26 cellular contexts compared by ENCODE assay signal in the genomic region with DNA sequence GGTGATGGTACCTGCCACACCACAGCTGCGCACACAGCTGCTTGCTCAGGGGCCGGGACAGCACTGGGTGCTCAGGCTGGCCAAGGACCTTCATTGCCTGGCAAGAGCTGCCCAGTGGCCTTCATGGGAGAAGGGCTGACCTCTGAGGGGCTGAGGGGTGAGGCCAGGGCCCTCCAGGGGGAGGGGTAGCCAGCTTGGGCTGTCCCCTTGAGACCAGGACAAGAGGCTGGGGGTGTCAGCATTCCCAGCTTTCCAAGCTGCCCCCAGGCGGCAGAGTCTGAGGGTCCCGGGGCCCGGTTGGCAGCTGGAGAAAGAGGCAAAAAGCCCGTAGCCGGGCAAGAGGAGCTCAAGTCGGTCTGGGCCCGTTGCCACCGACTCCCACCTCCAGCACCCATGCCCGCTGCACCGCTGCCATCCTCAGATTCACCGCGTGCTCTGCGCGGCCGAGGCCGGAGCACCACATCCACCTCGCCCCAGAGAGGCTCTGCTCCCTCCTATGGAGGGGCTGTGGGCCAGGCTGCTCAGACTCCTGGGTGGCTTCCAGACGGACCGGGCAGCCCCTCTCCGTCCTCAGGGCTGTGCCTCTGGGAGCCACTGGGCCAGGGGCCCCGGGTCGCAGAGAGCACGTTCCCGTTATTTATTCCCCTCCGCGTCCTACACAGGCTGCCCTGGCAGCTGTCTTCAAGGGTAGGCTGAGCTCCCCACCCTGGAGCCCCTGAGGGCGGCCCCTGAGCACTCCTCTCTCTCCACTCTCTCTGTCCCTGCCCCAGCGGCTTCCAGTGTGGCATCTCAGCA. TPM values are rescaled to one million over a fixed set of nuclear protein-coding genes. Genes with fewer than 3 reads are reported as not detected.
A peak's percentile ranks its signal among the peaks of the same experiment; 100 is the strongest.
DNase-seq lines count a peak whose midpoint lies in the region; ATAC-seq and TF ChIP-seq lines count a peak whose summit lies in the region.
"Had no signal": no experiment of that assay in that cellular context is flagged by ENCODE, and none has a peak within 500 bp of the region (broad histone marks: within the 10 kb centered on the region; RNA-seq: fewer than 3 reads in every experiment).

No MANE protein-coding gene starts in this region.

- WGBS in IMR-90 (ENCODE audit: extremely low coverage in 2 of 2, insufficient read length in 1 of 2), 2 experiments, result 98% methylated on average over 8 of the region's 30 CpGs; no CpG with 5 or more reads in 1 of the 2 experiments
- WGBS in mesenchymal stem cell, result 95% methylated on average over 30 of the region's 30 CpGs
- 94 to 95% (median 94%) methylated on average over 25 to 30 of the region's 30 CpGs for WGBS in psoas muscle, 3 donors

- in situ Hi-C loops in IMR-90 (cut with MboI; ENCODE audit: low sequenced_read_pairs), result no loop called here

- H4K91ac ChIP-seq in IMR-90 (ENCODE audit: insufficient read depth, low read depth, low read length) (no peak overlapping the region), mesenchymal stem cell (ENCODE audit: low read length) (peak overlapping the region; percentile 14)

- H3K4me1 Mint-ChIP-seq in chondrocyte (ENCODE audit: low read depth) (peaks cover 14% of the 10 kb centered on the region), progenitor cell of endocrine pancreas (ENCODE audit: low read depth) (no peaks in the 10 kb centered on the region)
- H3K4me1 Mint-ChIP-seq: activated naive CD8-positive, alpha-beta T cell treated with anti-CD3 and anti-CD28 coated beads for 36 hours; central memory CD8-positive, alpha-beta T cell; IgD-negative memory B cell had no signal

- BruUV-seq in IMR-90 (replicated peaks; lab: Mats Ljungman, UMichigan), result no TSS peak

- no peak overlapping the region for H2BK20ac ChIP-seq in IMR-90 (ENCODE audit: low read depth, low read length)

- no peak overlapping the region for H3K4ac ChIP-seq in IMR-90 (ENCODE audit: low read depth, low read length)
- H3K4ac ChIP-seq in mesenchymal stem cell (ENCODE audit: low read depth in 1 of 2, low read length in 2 of 2), result peak overlapping the region in 1 of 2 experiments; percentile 40

- H2BK5ac ChIP-seq in IMR-90 (ENCODE audit: low read depth, low read length, poor library complexity, severe bottlenecking), result no peak overlapping the region
- no peak overlapping the region for H2BK5ac ChIP-seq in mesenchymal stem cell (ENCODE audit: low read depth, low read length, poor library complexity, severe bottlenecking)

- CTCF ChIA-PET in IMR-90 (lab: Yijun Ruan, JAX), result no interaction called here

- no peaks in the 10 kb centered on the region for H3K9me1 ChIP-seq in IMR-90 (ENCODE audit: insufficient read depth, low read length)

- no peak overlapping the region for H4K8ac ChIP-seq in IMR-90 (ENCODE audit: low read depth in 2 of 2, low read length in 2 of 2)
- no peak overlapping the region for H4K8ac ChIP-seq in mesenchymal stem cell (ENCODE audit: low read length)

- H3K23ac ChIP-seq in IMR-90 (ENCODE audit: low read depth, low read length) (no peak overlapping the region), mesenchymal stem cell (ENCODE audit: low read length in 2 of 2) (no peak overlapping the region)

- H2AK9ac ChIP-seq in IMR-90 (replicated peaks; ENCODE audit: low read depth, low read length, poor library complexity), result no peak overlapping the region

- dilution Hi-C loops in IMR-90 (cut with HindIII; ENCODE audit: low sequenced_read_pairs, unreplicated experiment), result no loop called here

- no peak for ATAC-seq in IMR-90 (ENCODE audit: low read depth)
- ATAC-seq in psoas muscle, result no peak
- ATAC-seq: gastroesophageal sphincter, left lung, upper lobe of right lung had no signal

- H3K18ac ChIP-seq in IMR-90 (ENCODE audit: low read depth, low read length) (no peak overlapping the region), mesenchymal stem cell (ENCODE audit: low read depth in 1 of 2, low read length in 2 of 2) (no peak overlapping the region)

- H3K27ac Mint-ChIP-seq in chondrocyte (ENCODE audit: unreplicated experiment), result peak overlapping the region; percentile 51
- H3K27ac Mint-ChIP-seq in progenitor cell of endocrine pancreas, result no peak overlapping the region
- H3K27ac Mint-ChIP-seq: activated naive CD8-positive, alpha-beta T cell treated with anti-CD3 and anti-CD28 coated beads for 36 hours; IgD-negative memory B cell; T-helper 1 cell treated with Interleukin-12 subunit alpha and Interleukin-12 subunit beta and Interleukin-4 antibody, amounts not matched to agents 30 μg/mL and 1 μg/mL, for 36 hours had no signal

- TF ChIP-seq CTCF in IMR-90 (conservative IDR thresholded peaks at IDR 0.05; ENCODE audit: low read depth, low read length) (no peak), chondrocyte (IDR thresholded peaks at IDR 0.05) (no peak), psoas muscle (IDR thresholded peaks at IDR 0.05) (no peak), tibial artery (IDR thresholded peaks at IDR 0.05) (no peak), progenitor cell of endocrine pancreas (IDR thresholded peaks at IDR 0.05; ENCODE audit: unreplicated experiment) (no peak)

- TF ChIP-seq POLR2A in IMR-90 (IDR thresholded peaks at IDR 0.05; ENCODE audit: low read depth, low read length), result no peak

- DNase-seq in IMR-90 (no peak), chondrocyte (ENCODE audit: low spot score) (peak; percentile 93), mesenchymal stem cell (no peak), psoas muscle (peak; percentile 11 to 45), retina (no peak), tibial artery (no peak), progenitor cell of endocrine pancreas (ENCODE audit: low spot score, unreplicated experiment) (no peak)
- DNase-seq: activated CD8-positive, alpha-beta memory T cell treated with anti-CD3 and anti-CD28 coated beads for 24 hours; activated effector memory CD4-positive, alpha-beta T cell treated with Interleukin-2 at 50 U/mL for 16 hours; activated naive CD8-positive, alpha-beta T cell treated with anti-CD3 and anti-CD28 coated beads for 36 hours; DMS79; GDM1; H7; MG63; midbrain; NCI-H1417; NCI-H345 had no signal

- no peaks in the 10 kb centered on the region for H3K27me3 Mint-ChIP-seq in chondrocyte (ENCODE audit: low read depth)
- no peaks in the 10 kb centered on the region for H3K27me3 Mint-ChIP-seq in progenitor cell of endocrine pancreas
- H3K27me3 Mint-ChIP-seq: activated naive CD8-positive, alpha-beta T cell treated with anti-CD3 and anti-CD28 coated beads for 36 hours; central memory CD8-positive, alpha-beta T cell had no signal

- no peaks in the 10 kb centered on the region; the same call in 1 of the 2 replicates for H3K4me1 ChIP-seq in IMR-90 (ENCODE audit: control insufficient read depth, insufficient read depth, low read length)
- peaks cover 30% of the 10 kb centered on the region for H3K4me1 ChIP-seq in mesenchymal stem cell (ENCODE audit: control insufficient read depth, insufficient read depth, low read depth, low read length)
- H3K4me1 ChIP-seq in psoas muscle, result no peaks in the 10 kb centered on the region
- H3K4me1 ChIP-seq in tibial artery, result peaks cover 0 to 7% (median 0%) of the 10 kb centered on the region in 4 donors
- H3K4me1 ChIP-seq: upper lobe of right lung had no signal

- no peak overlapping the region for H3K4me3 ChIP-seq in IMR-90 (ENCODE audit: insufficient read depth, low read depth, low read length)
- H3K4me3 ChIP-seq in mesenchymal stem cell (ENCODE audit: insufficient read depth in 1 of 2, low read depth in 1 of 2, low read length in 2 of 2), result no peak overlapping the region
- no peak overlapping the region for H3K4me3 ChIP-seq in psoas muscle
- no peak overlapping the region for H3K4me3 ChIP-seq in tibial artery
- H3K4me3 ChIP-seq: dorsolateral prefrontal cortex, gastroesophageal sphincter, left lung, MG63, upper lobe of right lung had no signal

- H2BK120ac ChIP-seq in IMR-90 (ENCODE audit: low read depth, low read length) (no peak overlapping the region), mesenchymal stem cell (ENCODE audit: low read depth, low read length) (no peak overlapping the region)

- no peak overlapping the region for H4K5ac ChIP-seq in IMR-90 (ENCODE audit: low read depth, low read length)

- H2AK5ac ChIP-seq in IMR-90 (ENCODE audit: low read depth, low read length) (no peak overlapping the region), mesenchymal stem cell (ENCODE audit: low read length, severe bottlenecking) (no peak overlapping the region)

- no peak for TF ChIP-seq RAD21 in IMR-90 (IDR thresholded peaks at IDR 0.05; ENCODE audit: low read length)

- H2BK15ac ChIP-seq in IMR-90 (ENCODE audit: low read depth, low read length), result no peak overlapping the region
- H2BK15ac ChIP-seq in mesenchymal stem cell (ENCODE audit: low read depth, poor library complexity, severe bottlenecking), result no peak overlapping the region

- H3K79me1 ChIP-seq in IMR-90 (ENCODE audit: low read depth in 1 of 2, low read length in 2 of 2) (no peaks in the 10 kb centered on the region), mesenchymal stem cell (replicated peaks; ENCODE audit: low read length, poor library complexity, severe bottlenecking) (peaks cover 2% of the 10 kb centered on the region)

- POLR2A ChIA-PET in IMR-90 (lab: Charles Lee; ENCODE audit: unreplicated experiment), result no interaction called here

- no peak overlapping the region for H3K14ac ChIP-seq in IMR-90 (replicated peaks; ENCODE audit: low read depth, low read length)
- no peak overlapping the region for H3K14ac ChIP-seq in mesenchymal stem cell (ENCODE audit: low read length in 2 of 2)

- H3K4me3 Mint-ChIP-seq in chondrocyte (ENCODE audit: unreplicated experiment), result no peak overlapping the region
- H3K4me3 Mint-ChIP-seq in progenitor cell of endocrine pancreas (ENCODE audit: low read depth), result no peak overlapping the region
- H3K4me3 Mint-ChIP-seq: activated naive CD8-positive, alpha-beta T cell treated with anti-CD3 and anti-CD28 coated beads for 36 hours; central memory CD8-positive, alpha-beta T cell; IgD-negative memory B cell; nephron; T-helper 1 cell treated with Interleukin-12 subunit alpha and Interleukin-12 subunit beta and Interleukin-4 antibody, amounts not matched to agents 30 μg/mL and 1 μg/mL, for 36 hours had no signal

- intact Hi-C loops in IMR-90 (cut with micrococcal nuclease), result no loop called here
- intact Hi-C loops in psoas muscle (cut with DNase I), result no loop called here
- intact Hi-C loops in tibial artery (cut with DNase I; ENCODE audit: low total_unique reads), result no loop called here

- no peak overlapping the region for H3K56ac ChIP-seq in IMR-90 (ENCODE audit: extremely low read depth, insufficient read depth, low read length)

- H3K4me2 ChIP-seq in IMR-90 (ENCODE audit: low read depth, low read length), result no peak overlapping the region
- H3K4me2 ChIP-seq in mesenchymal stem cell (ENCODE audit: low read length, poor library complexity, severe bottlenecking), result no peak overlapping the region

- H3K27me3 ChIP-seq in IMR-90 (ENCODE audit: control insufficient read depth, insufficient read depth, low read length) (no peaks in the 10 kb centered on the region), mesenchymal stem cell (ENCODE audit: control insufficient read depth in 1 of 2, insufficient read depth in 1 of 2, low read length in 2 of 2) (peaks cover 0 to 4% of the 10 kb centered on the region in 2 experiments), psoas muscle (ENCODE audit: insufficient read depth in 3 of 3, low read length in 2 of 3) (no peaks in the 10 kb centered on the region), tibial artery (no peaks in the 10 kb centered on the region)
- H3K27me3 ChIP-seq: dorsolateral prefrontal cortex, gastroesophageal sphincter, left lung, MG63, upper lobe of right lung had no signal

- H3K36me3 ChIP-seq in IMR-90 (ENCODE audit: control insufficient read depth, insufficient read depth, low read length), result peaks cover 46% of the 10 kb centered on the region
- peaks cover 55 to 65% of the 10 kb centered on the region in 2 experiments for H3K36me3 ChIP-seq in mesenchymal stem cell (ENCODE audit: control insufficient read depth in 1 of 2, insufficient read depth in 2 of 2, low read depth in 1 of 2, low read length in 2 of 2)
- H3K36me3 ChIP-seq in psoas muscle (ENCODE audit: insufficient read depth in 1 of 2, low read depth in 1 of 2), result peaks cover 0 to 49% of the 10 kb centered on the region in 2 donors
- H3K36me3 ChIP-seq in tibial artery, result peaks cover 31 to 56% (median 53%) of the 10 kb centered on the region in 3 donors

- H2AFZ ChIP-seq in IMR-90 (replicated peaks; ENCODE audit: low read length, poor library complexity) (peak overlapping the region; percentile 18), mesenchymal stem cell (ENCODE audit: low read depth, low read length) (no peak overlapping the region)

- no peaks in the 10 kb centered on the region for H3K9me3 Mint-ChIP-seq in chondrocyte (ENCODE audit: low read depth)
- no peaks in the 10 kb centered on the region for H3K9me3 Mint-ChIP-seq in progenitor cell of endocrine pancreas (ENCODE audit: low read depth)
- H3K9me3 Mint-ChIP-seq: activated naive CD8-positive, alpha-beta T cell treated with anti-CD3 and anti-CD28 coated beads for 36 hours; central memory CD8-positive, alpha-beta T cell; IgD-negative memory B cell; nephron; T-helper 1 cell treated with Interleukin-12 subunit alpha and Interleukin-12 subunit beta and Interleukin-4 antibody, amounts not matched to agents 30 μg/mL and 1 μg/mL, for 36 hours had no signal

- H3K36me3 Mint-ChIP-seq in chondrocyte (ENCODE audit: low read depth) (peaks cover 19% of the 10 kb centered on the region), progenitor cell of endocrine pancreas (ENCODE audit: insufficient read depth) (peaks cover 5% of the 10 kb centered on the region)

- H3K9ac ChIP-seq in IMR-90 (ENCODE audit: low read depth, low read length) (no peak overlapping the region), mesenchymal stem cell (ENCODE audit: low read length) (peak overlapping the region; percentile 33)

- H3K9me3 ChIP-seq in IMR-90 (ENCODE audit: control insufficient read depth, insufficient read depth, low read length) (no peaks in the 10 kb centered on the region), mesenchymal stem cell (ENCODE audit: control insufficient read depth, low read length) (no peaks in the 10 kb centered on the region), psoas muscle (no peaks in the 10 kb centered on the region), tibial artery (no peaks in the 10 kb centered on the region)
- H3K9me3 ChIP-seq: gastroesophageal sphincter, left lung, MG63, upper lobe of right lung had no signal

- H3K27ac ChIP-seq in IMR-90 (ENCODE audit: insufficient read depth, low read length), result no peak overlapping the region
- H3K27ac ChIP-seq in mesenchymal stem cell (ENCODE audit: low read length, poor library complexity, severe bottlenecking), result no peak overlapping the region
- no peak overlapping the region for H3K27ac ChIP-seq in psoas muscle
- H3K27ac ChIP-seq in tibial artery, result peak overlapping the region in 1 of 2 donors; percentile 31
- H3K27ac ChIP-seq: C4-2B, gastroesophageal sphincter, upper lobe of right lung had no signal

- no peak overlapping the region for H2BK12ac ChIP-seq in mesenchymal stem cell (ENCODE audit: low read length in 2 of 2)

- H4K20me1 ChIP-seq in IMR-90 (ENCODE audit: insufficient read depth, low read length), result no peaks in the 10 kb centered on the region; the same call in none of the 2 replicates

RNA-seq across cellular contexts. Expression of gene PLXNA1, which starts 51.5 kb away (rescaled TPM):
- total RNA-seq in IMR-90 (2012; rRNA removed) (13.6 and 14.4 TPM in 2 replicates), chondrocyte (69.8 to 99.1 TPM (median 98.2 TPM) in 3 replicates), psoas muscle (10 to 100 TPM; 14.7 to 20.1 (median 15.7) TPM), progenitor cell of endocrine pancreas (104 and 107 TPM in 2 replicates)
- polyA plus RNA-seq in IMR-90 (2012; rRNA removed) (49.4 and 61.7 TPM in 2 replicates), psoas muscle (10 to 100 TPM in 2 of 3 donors, 1 to 10 TPM in 1; 7.7 to 18.0 (median 11.4) TPM)
- 25.5 and 52.4 TPM in 2 replicates for polyA plus RNA-seq in IMR-90 (2012; cell fraction: cytosol; rRNA removed)
- polyA plus RNA-seq in IMR-90 (2012; cell fraction: nucleus; rRNA removed; ENCODE audit: low replicate concordance), result 88.7 and 218 TPM in 2 replicates
- 51.0 TPM for polyA plus RNA-seq in mesenchymal stem cell (2013, experiment 1 of 2)
- 49.9 TPM for polyA plus RNA-seq in mesenchymal stem cell (2013, experiment 2 of 2)

Comparison
In these comparisons a context has a peak if more than half of its experiments do, and no peak if none do; other contexts are left out.
1. DNase-seq: peak in chondrocyte (single experiment) and psoas muscle (2 of 2); none in IMR-90 (single experiment), mesenchymal stem cell (single experiment), retina (single experiment), tibial artery (0 of 2) and progenitor cell of endocrine pancreas (single experiment).